12 cellular contexts compared by ENCODE assay signal in the genomic region with DNA sequence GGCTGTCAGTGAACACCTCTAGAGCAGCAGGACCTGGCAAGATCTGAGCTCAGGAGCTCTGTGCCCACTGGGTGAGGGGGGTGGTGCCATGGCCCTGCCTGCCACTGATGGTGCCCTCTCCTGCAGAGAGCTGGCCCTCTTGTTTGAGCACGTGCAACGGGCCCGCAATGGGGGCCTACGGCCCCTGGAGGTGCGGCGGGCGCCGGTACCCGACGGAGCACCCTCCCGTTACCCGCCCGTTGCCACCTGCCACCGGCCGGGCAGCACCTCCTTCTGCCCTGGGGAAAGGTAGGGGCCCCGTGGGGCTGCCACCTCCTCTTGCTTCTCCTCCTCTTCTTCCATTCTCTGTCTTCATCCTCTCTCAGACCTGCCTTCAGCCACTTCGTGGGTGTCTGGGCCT. TPM values are rescaled to one million over a fixed set of nuclear protein-coding genes. Genes with fewer than 3 reads are reported as not detected.
"Had no signal": no experiment of that assay in that cellular context is flagged by ENCODE, and none has a peak within 500 bp of the region (broad histone marks: within the 10 kb centered on the region; RNA-seq: fewer than 3 reads in every experiment).

No MANE protein-coding gene starts in this region.

- H3K27me3 ChIP-seq: body of pancreas had no signal

- H3K4me1 ChIP-seq: lower lobe of right lung had no signal

- H3K9me3 Mint-ChIP-seq: natural killer cell treated with Interleukin-12 subunit alpha and Interleukin-12 subunit beta and Interleukin-15 and Interleukin-18, amount 100 ng/mL, for 72 hours had no signal

- ATAC-seq: activated CD4-positive, CD25-positive, alpha-beta regulatory T cell treated with anti-CD3 and anti-CD28 coated beads, Interleukin-2, amount 50 U/mL, for 24 hours; body of pancreas; mucosa of descending colon; natural killer cell treated with Interleukin-12 subunit alpha and Interleukin-12 subunit beta and Interleukin-15 and Interleukin-18, amount 100 ng/mL, for 72 hours had no signal

- H3K36me3 ChIP-seq: lower lobe of right lung, tibial nerve had no signal

- DNase-seq: activated effector memory CD4-positive, alpha-beta T cell treated with anti-CD3 and anti-CD28 coated beads, Interleukin-2, amount 50 U/mL, for 16 hours; activated T-cell treated with anti-CD3 and anti-CD28 coated beads, Interleukin-2, amount 50 U/mL, for 1 hour; body of pancreas; dermis blood vessel endothelial cell; glutamatergic neuron; lower lobe of right lung; small intestine; T-helper 2 cell had no signal

- H3K9me3 ChIP-seq: body of pancreas, lower lobe of right lung, mucosa of descending colon, tibial nerve had no signal

- H3K4me3 Mint-ChIP-seq: natural killer cell treated with Interleukin-12 subunit alpha and Interleukin-12 subunit beta and Interleukin-15 and Interleukin-18, amount 100 ng/mL, for 72 hours had no signal

- FAIRE-seq: small intestine had no signal

- H3K4me3 ChIP-seq: body of pancreas, lower lobe of right lung, mucosa of descending colon, tibial nerve had no signal

- H3K27ac ChIP-seq: lower lobe of right lung, tibial nerve had no signal

- H3K27me3 Mint-ChIP-seq: natural killer cell treated with Interleukin-12 subunit alpha and Interleukin-12 subunit beta and Interleukin-15 and Interleukin-18, amount 100 ng/mL, for 72 hours had no signal

- H3K27ac Mint-ChIP-seq: natural killer cell treated with Interleukin-12 subunit alpha and Interleukin-12 subunit beta and Interleukin-15 and Interleukin-18, amount 100 ng/mL, for 72 hours had no signal

- H3K36me3 Mint-ChIP-seq: natural killer cell treated with Interleukin-12 subunit alpha and Interleukin-12 subunit beta and Interleukin-15 and Interleukin-18, amount 100 ng/mL, for 72 hours had no signal

RNA-seq across cellular contexts. Expression of a gene that starts 40.4 kb away (rescaled TPM):
- total RNA-seq: dermis blood vessel endothelial cell had no signal
